ENCODE assay signal across 11 cellular contexts in the genomic region with DNA sequence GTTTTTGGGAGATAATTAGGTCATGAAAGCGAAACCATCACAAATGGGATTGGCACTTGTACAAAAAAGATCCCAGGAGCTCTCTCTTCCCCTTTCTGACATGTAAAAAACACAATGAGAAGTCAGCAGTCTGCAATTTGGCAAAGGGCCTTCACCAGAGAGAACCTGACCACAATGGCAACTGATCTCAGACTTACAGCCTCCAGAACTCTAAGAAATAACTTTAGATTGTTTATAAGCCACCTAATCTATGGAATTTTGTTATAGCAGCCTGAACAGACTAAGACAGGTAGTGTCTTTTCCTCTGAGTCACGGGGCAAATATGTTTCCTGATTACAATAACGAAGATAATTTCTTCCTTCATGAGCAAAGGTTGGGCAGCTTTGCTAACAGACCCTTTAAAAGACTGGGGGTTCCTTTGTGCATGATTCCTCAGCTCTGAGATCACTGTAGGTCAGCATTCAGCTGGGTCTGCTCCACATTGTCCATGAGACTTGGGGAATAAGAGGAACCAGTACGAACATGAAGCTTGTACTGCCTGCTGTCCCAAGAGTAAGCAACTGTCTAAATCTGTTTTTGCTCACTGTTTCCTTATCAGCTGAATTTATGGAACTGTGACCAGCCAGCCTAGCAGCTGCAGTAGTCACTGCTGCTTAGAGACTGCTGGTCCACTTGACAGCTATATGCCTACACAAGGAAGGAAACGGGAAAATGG.
DNase-seq lines count a peak whose midpoint lies in the region; ATAC-seq and TF ChIP-seq lines count a peak whose summit lies in the region.
"Had no signal": no experiment of that assay in that cellular context is flagged by ENCODE, and none has a peak within 500 bp of the region (broad histone marks: within the 10 kb centered on the region; RNA-seq: fewer than 3 reads in every experiment).

No MANE protein-coding gene starts in this region.

- no peak overlapping the region for H3K27ac Mint-ChIP-seq in nephron progenitor cell
- H3K27ac Mint-ChIP-seq: neural progenitor cell had no signal

- intact Hi-C loops in tibial artery (cut with DNase I; ENCODE audit: low total_unique reads): no loop called here

- no peaks in the 10 kb centered on the region for H3K9me3 ChIP-seq in tibial artery

- peak; percentile 57 for ATAC-seq in GM18519 (IDR thresholded peaks at IDR 0.05; ENCODE audit: low FRiP score, unreplicated experiment)
- ATAC-seq in HG02759 (IDR thresholded peaks at IDR 0.05; ENCODE audit: unreplicated experiment): peak; percentile 55

- H3K36me3 ChIP-seq in tibial artery: no peaks in the 10 kb centered on the region
- H3K36me3 ChIP-seq: neural progenitor cell had no signal

- no peak overlapping the region for H3K4me3 Mint-ChIP-seq in nephron progenitor cell
- H3K4me3 Mint-ChIP-seq: neural progenitor cell had no signal

- no peak overlapping the region for H3K27ac ChIP-seq in tibial artery
- H3K27ac ChIP-seq: neural progenitor cell had no signal

- peaks cover 0 to 72% (median 10%) of the 10 kb centered on the region in 4 donors for H3K4me1 ChIP-seq in tibial artery
- H3K4me1 ChIP-seq: neural progenitor cell had no signal

- H3K27me3 Mint-ChIP-seq in nephron progenitor cell (ENCODE audit: low read depth, poor library complexity): no peaks in the 10 kb centered on the region

- TF ChIP-seq CTCF in nephron progenitor cell (IDR thresholded peaks at IDR 0.05) (no peak), tibial artery (IDR thresholded peaks at IDR 0.05) (no peak)

- H3K4me1 Mint-ChIP-seq in nephron progenitor cell: peaks cover 2% of the 10 kb centered on the region
- H3K4me1 Mint-ChIP-seq: neural progenitor cell had no signal

- no peaks in the 10 kb centered on the region for H3K9me3 Mint-ChIP-seq in nephron progenitor cell
- H3K9me3 Mint-ChIP-seq: neural progenitor cell had no signal

- peak; percentile 80 for DNase-seq in RPMI8226
- peak; percentile 23 to 59 for DNase-seq in lung microvascular endothelial cell (ENCODE audit: low read depth in 2 of 2)
- DNase-seq in nephron progenitor cell: no peak
- no peak for DNase-seq in NCI-H524 treated with DMSO at 0.1 percent for 48 hours (lab: John Stamatoyannopoulos, UW)
- DNase-seq in tibial artery: no peak
- DNase-seq in RKO (ENCODE audit: low spot score): no peak
- DNase-seq: COR-L47; NK-92 treated with Interleukin-12 subunit alpha and Interleukin-12 subunit beta, amount 100 ng/mL, for 24 hours had no signal

- no peak overlapping the region for H3K4me3 ChIP-seq in tibial artery
- H3K4me3 ChIP-seq: neural progenitor cell had no signal

- no peaks in the 10 kb centered on the region for H3K36me3 Mint-ChIP-seq in nephron progenitor cell (ENCODE audit: low read depth)
- H3K36me3 Mint-ChIP-seq: neural progenitor cell had no signal

- no peaks in the 10 kb centered on the region for H3K27me3 ChIP-seq in tibial artery
- H3K27me3 ChIP-seq: neural progenitor cell had no signal

Comparison
In these comparisons a context has a peak if more than half of its experiments do, and no peak if none do; other contexts are left out.
1. DNase-seq: peak in RPMI8226 (single experiment) and lung microvascular endothelial cell (2 of 2); none in nephron progenitor cell (single experiment), NCI-H524 treated with DMSO at 0.1 percent for 48 hours (single experiment), tibial artery (0 of 2) and RKO (single experiment).